Comparison of ENCODE assay signal across 1 cellular context in the genomic region with DNA sequence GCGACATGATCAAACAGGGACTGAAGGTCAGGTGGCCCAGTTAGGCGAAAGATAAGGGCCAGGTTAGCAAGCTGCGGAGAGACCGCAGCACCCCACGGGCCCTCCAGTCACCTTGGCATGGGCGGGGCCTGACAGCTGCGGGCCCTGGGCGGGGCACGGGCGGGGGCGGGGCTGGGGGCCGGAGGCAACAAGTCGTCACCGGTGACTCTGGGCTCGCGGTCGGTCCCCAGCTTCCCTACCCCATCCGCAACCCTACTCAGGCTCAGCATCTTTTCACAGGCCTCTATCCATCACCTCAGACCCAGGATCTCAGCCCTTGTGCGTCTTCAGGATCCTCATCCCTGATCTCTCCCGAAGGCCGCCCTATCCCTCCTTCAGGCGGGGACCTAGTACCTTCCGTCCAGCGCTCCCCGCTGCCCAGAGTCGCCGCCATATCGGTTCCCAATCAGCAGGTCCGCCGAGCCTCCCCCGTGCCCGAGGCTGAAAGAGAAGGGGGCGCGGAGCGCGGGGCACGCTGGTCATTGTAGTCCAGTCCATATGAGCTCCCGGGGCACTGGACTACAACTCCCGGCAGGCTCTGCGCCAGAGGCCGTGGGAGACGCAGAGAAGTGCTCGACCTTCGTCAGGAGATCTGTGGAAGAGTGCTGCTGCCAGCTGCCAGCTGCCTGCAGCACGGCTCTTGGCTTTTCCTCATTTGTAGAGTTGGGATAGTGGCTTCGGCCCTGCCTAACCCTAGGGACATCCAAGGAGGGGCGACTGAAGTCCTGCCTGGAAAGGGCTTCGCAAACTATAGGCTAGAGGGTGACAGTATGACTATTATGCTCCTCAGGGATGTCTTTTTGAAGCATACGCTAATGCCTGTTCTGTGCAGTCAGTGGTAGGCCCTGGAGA.
TF ChIP-seq lines count a peak whose summit lies in the region.

A gene (minus strand): TSS at position 513 of the 891 bp plus-strand sequence. CDS start 80 bp downstream, at position 433.

TF ChIP-seq in HepG2, 621 proteins besides CTCF, POLR2A, EP300 and RAD21 (continued from another document and continues in another):
- TF ChIP-seq, protein P1, sequence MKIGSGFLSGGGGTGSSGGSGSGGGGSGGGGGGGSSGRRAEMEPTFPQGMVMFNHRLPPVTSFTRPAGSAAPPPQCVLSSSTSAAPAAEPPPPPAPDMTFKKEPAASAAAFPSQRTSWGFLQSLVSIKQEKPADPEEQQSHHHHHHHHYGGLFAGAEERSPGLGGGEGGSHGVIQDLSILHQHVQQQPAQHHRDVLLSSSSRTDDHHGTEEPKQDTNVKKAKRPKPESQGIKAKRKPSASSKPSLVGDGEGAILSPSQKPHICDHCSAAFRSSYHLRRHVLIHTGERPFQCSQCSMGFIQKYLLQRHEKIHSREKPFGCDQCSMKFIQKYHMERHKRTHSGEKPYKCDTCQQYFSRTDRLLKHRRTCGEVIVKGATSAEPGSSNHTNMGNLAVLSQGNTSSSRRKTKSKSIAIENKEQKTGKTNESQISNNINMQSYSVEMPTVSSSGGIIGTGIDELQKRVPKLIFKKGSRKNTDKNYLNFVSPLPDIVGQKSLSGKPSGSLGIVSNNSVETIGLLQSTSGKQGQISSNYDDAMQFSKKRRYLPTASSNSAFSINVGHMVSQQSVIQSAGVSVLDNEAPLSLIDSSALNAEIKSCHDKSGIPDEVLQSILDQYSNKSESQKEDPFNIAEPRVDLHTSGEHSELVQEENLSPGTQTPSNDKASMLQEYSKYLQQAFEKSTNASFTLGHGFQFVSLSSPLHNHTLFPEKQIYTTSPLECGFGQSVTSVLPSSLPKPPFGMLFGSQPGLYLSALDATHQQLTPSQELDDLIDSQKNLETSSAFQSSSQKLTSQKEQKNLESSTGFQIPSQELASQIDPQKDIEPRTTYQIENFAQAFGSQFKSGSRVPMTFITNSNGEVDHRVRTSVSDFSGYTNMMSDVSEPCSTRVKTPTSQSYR (CRISPR knock-in tag; IDR thresholded peaks at IDR 0.05; ENCODE audit: borderline replicate concordance), result peak; percentile 23; the same call in 1 of the 2 replicates
- TF ChIP-seq ZNF333 (CRISPR knock-in tag; IDR thresholded peaks at IDR 0.05; ENCODE audit: borderline replicate concordance), result 0 out of 2 replicates have a peak, but pooled peaks have one; percentile 72
- TF ChIP-seq MAZ (IDR thresholded peaks at IDR 0.05; ENCODE audit: borderline replicate concordance, low read depth, low read length), result no peak
- TF ChIP-seq MAZ (CRISPR knock-in tag; IDR thresholded peaks at IDR 0.05; ENCODE audit: low read depth), result peak; percentile 73; the same call in 1 of the 2 replicates
- no peak for TF ChIP-seq DNMT1 (CRISPR knock-in tag; IDR thresholded peaks at IDR 0.05)
- no peak for TF ChIP-seq HNRNPK (IDR thresholded peaks at IDR 0.05; ENCODE audit: low read depth, low read length, poor library complexity, severe bottlenecking)
- no peak for TF ChIP-seq LCORL (IDR thresholded peaks at IDR 0.05)
- TF ChIP-seq LCORL (CRISPR knock-in tag; IDR thresholded peaks at IDR 0.05), result peak; percentile 36; the same call in 1 of the 2 replicates
- TF ChIP-seq, protein P2, sequence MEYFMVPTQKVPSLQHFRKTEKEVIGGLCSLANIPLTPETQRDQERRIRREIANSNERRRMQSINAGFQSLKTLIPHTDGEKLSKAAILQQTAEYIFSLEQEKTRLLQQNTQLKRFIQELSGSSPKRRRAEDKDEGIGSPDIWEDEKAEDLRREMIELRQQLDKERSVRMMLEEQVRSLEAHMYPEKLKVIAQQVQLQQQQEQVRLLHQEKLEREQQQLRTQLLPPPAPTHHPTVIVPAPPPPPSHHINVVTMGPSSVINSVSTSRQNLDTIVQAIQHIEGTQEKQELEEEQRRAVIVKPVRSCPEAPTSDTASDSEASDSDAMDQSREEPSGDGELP (IDR thresholded peaks at IDR 0.05; ENCODE audit: borderline replicate concordance, low read depth), result peak; percentile 56; the same call in 1 of the 2 replicates
- TF ChIP-seq MYC (CRISPR knock-in tag; IDR thresholded peaks at IDR 0.05; ENCODE audit: borderline replicate concordance), result peak; percentile 45; the same call in 1 of the 2 replicates
- no peak for TF ChIP-seq FOXJ3 (CRISPR knock-in tag; IDR thresholded peaks at IDR 0.05; ENCODE audit: borderline replicate concordance)
- TF ChIP-seq ZNF232 (CRISPR knock-in tag; IDR thresholded peaks at IDR 0.05; ENCODE audit: borderline replicate concordance), result no peak; the same call in 1 of the 2 replicates
- TF ChIP-seq KMT2B (CRISPR knock-in tag; IDR thresholded peaks at IDR 0.05), result peak; percentile 73
- no peak for TF ChIP-seq NR2F1 (CRISPR knock-in tag; IDR thresholded peaks at IDR 0.05)
- TF ChIP-seq RBFOX2 (IDR thresholded peaks at IDR 0.05; ENCODE audit: low read depth, low read length), result peak; percentile 62; the same call in 1 of the 2 replicates
- 0 out of 2 replicates have a peak, but pooled peaks have one; percentile 13 for TF ChIP-seq MED1 (CRISPR knock-in tag; IDR thresholded peaks at IDR 0.05)
- TF ChIP-seq NRL (CRISPR knock-in tag; IDR thresholded peaks at IDR 0.05; ENCODE audit: borderline replicate concordance), result peak; percentile 55; the same call in 1 of the 2 replicates
- 0 out of 2 replicates have a peak, but pooled peaks have one; percentile 41 for TF ChIP-seq ZNF782 (CRISPR knock-in tag; IDR thresholded peaks at IDR 0.05; ENCODE audit: borderline replicate concordance)
- TF ChIP-seq XRCC5 (optimal IDR thresholded peaks at IDR 0.05; ENCODE audit: low read length), result peak; percentile 84
- TF ChIP-seq, protein P3, sequence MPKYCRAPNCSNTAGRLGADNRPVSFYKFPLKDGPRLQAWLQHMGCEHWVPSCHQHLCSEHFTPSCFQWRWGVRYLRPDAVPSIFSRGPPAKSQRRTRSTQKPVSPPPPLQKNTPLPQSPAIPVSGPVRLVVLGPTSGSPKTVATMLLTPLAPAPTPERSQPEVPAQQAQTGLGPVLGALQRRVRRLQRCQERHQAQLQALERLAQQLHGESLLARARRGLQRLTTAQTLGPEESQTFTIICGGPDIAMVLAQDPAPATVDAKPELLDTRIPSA (CRISPR knock-in tag; IDR thresholded peaks at IDR 0.05; ENCODE audit: borderline replicate concordance), result 0 out of 2 replicates have a peak, but pooled peaks have one; percentile 36
- peak; percentile 66 for TF ChIP-seq ASH2L (IDR thresholded peaks at IDR 0.05; ENCODE audit: insufficient read length, low read depth, low read length)
- TF ChIP-seq ZBTB7B (CRISPR knock-in tag; IDR thresholded peaks at IDR 0.05), result peak; percentile 43; the same call in 1 of the 2 replicates
- 0 out of 2 replicates have a peak, but pooled peaks have one; percentile 58 for TF ChIP-seq SNAI1 (CRISPR knock-in tag; IDR thresholded peaks at IDR 0.05; ENCODE audit: borderline replicate concordance)
- no peak for TF ChIP-seq HMG20A (CRISPR knock-in tag; IDR thresholded peaks at IDR 0.05; ENCODE audit: borderline replicate concordance)
- TF ChIP-seq CBFB (CRISPR knock-in tag; IDR thresholded peaks at IDR 0.05), result peak; percentile 61; the same call in 1 of the 2 replicates
- no peak for TF ChIP-seq NAIF1 (CRISPR knock-in tag; IDR thresholded peaks at IDR 0.05; ENCODE audit: borderline replicate concordance)
- TF ChIP-seq, protein P4, sequence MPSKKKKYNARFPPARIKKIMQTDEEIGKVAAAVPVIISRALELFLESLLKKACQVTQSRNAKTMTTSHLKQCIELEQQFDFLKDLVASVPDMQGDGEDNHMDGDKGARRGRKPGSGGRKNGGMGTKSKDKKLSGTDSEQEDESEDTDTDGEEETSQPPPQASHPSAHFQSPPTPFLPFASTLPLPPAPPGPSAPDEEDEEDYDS (CRISPR knock-in tag; IDR thresholded peaks at IDR 0.05), result peak; percentile 96
- TF ChIP-seq YEATS2 (CRISPR knock-in tag; IDR thresholded peaks at IDR 0.05; ENCODE audit: borderline replicate concordance), result peak; percentile 59; the same call in 1 of the 2 replicates
- TF ChIP-seq MIER3 (CRISPR knock-in tag; IDR thresholded peaks at IDR 0.05; ENCODE audit: borderline replicate concordance), result peak; percentile 27; the same call in 1 of the 2 replicates
- TF ChIP-seq MXI1 (IDR thresholded peaks at IDR 0.05; ENCODE audit: borderline replicate concordance, low read depth, low read length), result peak; percentile 63; the same call in 1 of the 3 replicates
- TF ChIP-seq, protein P5, sequence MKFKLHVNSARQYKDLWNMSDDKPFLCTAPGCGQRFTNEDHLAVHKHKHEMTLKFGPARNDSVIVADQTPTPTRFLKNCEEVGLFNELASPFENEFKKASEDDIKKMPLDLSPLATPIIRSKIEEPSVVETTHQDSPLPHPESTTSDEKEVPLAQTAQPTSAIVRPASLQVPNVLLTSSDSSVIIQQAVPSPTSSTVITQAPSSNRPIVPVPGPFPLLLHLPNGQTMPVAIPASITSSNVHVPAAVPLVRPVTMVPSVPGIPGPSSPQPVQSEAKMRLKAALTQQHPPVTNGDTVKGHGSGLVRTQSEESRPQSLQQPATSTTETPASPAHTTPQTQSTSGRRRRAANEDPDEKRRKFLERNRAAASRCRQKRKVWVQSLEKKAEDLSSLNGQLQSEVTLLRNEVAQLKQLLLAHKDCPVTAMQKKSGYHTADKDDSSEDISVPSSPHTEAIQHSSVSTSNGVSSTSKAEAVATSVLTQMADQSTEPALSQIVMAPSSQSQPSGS (CRISPR knock-in tag; IDR thresholded peaks at IDR 0.05), result peak; percentile 36; the same call in 1 of the 2 replicates
- TF ChIP-seq PPARG (CRISPR knock-in tag; conservative IDR thresholded peaks at IDR 0.05), result no peak
- 0 out of 2 replicates have a peak, but pooled peaks have one; percentile 34 for TF ChIP-seq NFYC (CRISPR knock-in tag; IDR thresholded peaks at IDR 0.05)
- 0 out of 2 replicates have a peak, but pooled peaks have one; percentile 36 for TF ChIP-seq ZNF891 (CRISPR knock-in tag; IDR thresholded peaks at IDR 0.05)
- peak; percentile 74; the same call in 1 of the 2 replicates for TF ChIP-seq HDAC1 (CRISPR knock-in tag; IDR thresholded peaks at IDR 0.05)
- TF ChIP-seq ZNF792 (CRISPR knock-in tag; IDR thresholded peaks at IDR 0.05), result 0 out of 2 replicates have a peak, but pooled peaks have one; percentile 24
- TF ChIP-seq ZMAT3 (CRISPR knock-in tag; conservative IDR thresholded peaks at IDR 0.05), result 0 out of 2 replicates have a peak, but pooled peaks have one; percentile 35
- TF ChIP-seq SPEN (CRISPR knock-in tag; IDR thresholded peaks at IDR 0.05; ENCODE audit: low read depth), result peak; percentile 79
- TF ChIP-seq TOPORS (CRISPR knock-in tag; IDR thresholded peaks at IDR 0.05), result no peak
- TF ChIP-seq SUZ12 (IDR thresholded peaks at IDR 0.05; ENCODE audit: low read depth, low read length), result peak; percentile 84
- TF ChIP-seq ZNF563 (CRISPR knock-in tag; IDR thresholded peaks at IDR 0.05), result 0 out of 2 replicates have a peak, but pooled peaks have one; percentile 58
- 0 out of 2 replicates have a peak, but pooled peaks have one; percentile 49 for TF ChIP-seq ZNF761 (CRISPR knock-in tag; conservative IDR thresholded peaks at IDR 0.05)
- TF ChIP-seq, protein P6, sequence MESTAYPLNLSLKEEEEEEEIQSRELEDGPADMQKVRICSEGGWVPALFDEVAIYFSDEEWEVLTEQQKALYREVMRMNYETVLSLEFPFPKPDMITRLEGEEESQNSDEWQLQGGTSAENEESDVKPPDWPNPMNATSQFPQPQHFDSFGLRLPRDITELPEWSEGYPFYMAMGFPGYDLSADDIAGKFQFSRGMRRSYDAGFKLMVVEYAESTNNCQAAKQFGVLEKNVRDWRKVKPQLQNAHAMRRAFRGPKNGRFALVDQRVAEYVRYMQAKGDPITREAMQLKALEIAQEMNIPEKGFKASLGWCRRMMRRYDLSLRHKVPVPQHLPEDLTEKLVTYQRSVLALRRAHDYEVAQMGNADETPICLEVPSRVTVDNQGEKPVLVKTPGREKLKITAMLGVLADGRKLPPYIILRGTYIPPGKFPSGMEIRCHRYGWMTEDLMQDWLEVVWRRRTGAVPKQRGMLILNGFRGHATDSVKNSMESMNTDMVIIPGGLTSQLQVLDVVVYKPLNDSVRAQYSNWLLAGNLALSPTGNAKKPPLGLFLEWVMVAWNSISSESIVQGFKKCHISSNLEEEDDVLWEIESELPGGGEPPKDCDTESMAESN (CRISPR knock-in tag; conservative IDR thresholded peaks at IDR 0.05), result peak; percentile 69
- TF ChIP-seq, protein P7, sequence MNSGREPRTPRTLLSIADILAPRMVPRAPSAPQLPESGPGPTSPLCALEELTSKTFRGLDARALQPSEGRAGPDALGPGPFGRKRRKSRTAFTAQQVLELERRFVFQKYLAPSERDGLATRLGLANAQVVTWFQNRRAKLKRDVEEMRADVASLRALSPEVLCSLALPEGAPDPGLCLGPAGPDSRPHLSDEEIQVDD (CRISPR knock-in tag; IDR thresholded peaks at IDR 0.05; ENCODE audit: borderline replicate concordance), result no peak
- no peak for TF ChIP-seq NR2F6 (IDR thresholded peaks at IDR 0.05)
- TF ChIP-seq NR2F6 (CRISPR knock-in tag; IDR thresholded peaks at IDR 0.05), result peak; percentile 23; the same call in 1 of the 2 replicates
- no peak for TF ChIP-seq CREB1 (IDR thresholded peaks at IDR 0.05)
- TF ChIP-seq CREB1 (CRISPR knock-in tag; IDR thresholded peaks at IDR 0.05), result peak; percentile 51
- TF ChIP-seq, protein P8, sequence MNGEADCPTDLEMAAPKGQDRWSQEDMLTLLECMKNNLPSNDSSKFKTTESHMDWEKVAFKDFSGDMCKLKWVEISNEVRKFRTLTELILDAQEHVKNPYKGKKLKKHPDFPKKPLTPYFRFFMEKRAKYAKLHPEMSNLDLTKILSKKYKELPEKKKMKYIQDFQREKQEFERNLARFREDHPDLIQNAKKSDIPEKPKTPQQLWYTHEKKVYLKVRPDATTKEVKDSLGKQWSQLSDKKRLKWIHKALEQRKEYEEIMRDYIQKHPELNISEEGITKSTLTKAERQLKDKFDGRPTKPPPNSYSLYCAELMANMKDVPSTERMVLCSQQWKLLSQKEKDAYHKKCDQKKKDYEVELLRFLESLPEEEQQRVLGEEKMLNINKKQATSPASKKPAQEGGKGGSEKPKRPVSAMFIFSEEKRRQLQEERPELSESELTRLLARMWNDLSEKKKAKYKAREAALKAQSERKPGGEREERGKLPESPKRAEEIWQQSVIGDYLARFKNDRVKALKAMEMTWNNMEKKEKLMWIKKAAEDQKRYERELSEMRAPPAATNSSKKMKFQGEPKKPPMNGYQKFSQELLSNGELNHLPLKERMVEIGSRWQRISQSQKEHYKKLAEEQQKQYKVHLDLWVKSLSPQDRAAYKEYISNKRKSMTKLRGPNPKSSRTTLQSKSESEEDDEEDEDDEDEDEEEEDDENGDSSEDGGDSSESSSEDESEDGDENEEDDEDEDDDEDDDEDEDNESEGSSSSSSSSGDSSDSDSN (CRISPR knock-in tag; IDR thresholded peaks at IDR 0.05), result 0 out of 2 replicates have a peak, but pooled peaks have one; percentile 37
- no peak for TF ChIP-seq ZNF24 (IDR thresholded peaks at IDR 0.05)
- TF ChIP-seq ATF7-NPFF (CRISPR knock-in tag; IDR thresholded peaks at IDR 0.05; ENCODE audit: low read depth), result peak; percentile 66; the same call in 1 of the 2 replicates
- TF ChIP-seq, protein P9, sequence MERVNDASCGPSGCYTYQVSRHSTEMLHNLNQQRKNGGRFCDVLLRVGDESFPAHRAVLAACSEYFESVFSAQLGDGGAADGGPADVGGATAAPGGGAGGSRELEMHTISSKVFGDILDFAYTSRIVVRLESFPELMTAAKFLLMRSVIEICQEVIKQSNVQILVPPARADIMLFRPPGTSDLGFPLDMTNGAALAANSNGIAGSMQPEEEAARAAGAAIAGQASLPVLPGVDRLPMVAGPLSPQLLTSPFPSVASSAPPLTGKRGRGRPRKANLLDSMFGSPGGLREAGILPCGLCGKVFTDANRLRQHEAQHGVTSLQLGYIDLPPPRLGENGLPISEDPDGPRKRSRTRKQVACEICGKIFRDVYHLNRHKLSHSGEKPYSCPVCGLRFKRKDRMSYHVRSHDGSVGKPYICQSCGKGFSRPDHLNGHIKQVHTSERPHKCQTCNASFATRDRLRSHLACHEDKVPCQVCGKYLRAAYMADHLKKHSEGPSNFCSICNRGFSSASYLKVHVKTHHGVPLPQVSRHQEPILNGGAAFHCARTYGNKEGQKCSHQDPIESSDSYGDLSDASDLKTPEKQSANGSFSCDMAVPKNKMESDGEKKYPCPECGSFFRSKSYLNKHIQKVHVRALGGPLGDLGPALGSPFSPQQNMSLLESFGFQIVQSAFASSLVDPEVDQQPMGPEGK (CRISPR knock-in tag; IDR thresholded peaks at IDR 0.05), result peak; percentile 65
